In the genomic region with DNA sequence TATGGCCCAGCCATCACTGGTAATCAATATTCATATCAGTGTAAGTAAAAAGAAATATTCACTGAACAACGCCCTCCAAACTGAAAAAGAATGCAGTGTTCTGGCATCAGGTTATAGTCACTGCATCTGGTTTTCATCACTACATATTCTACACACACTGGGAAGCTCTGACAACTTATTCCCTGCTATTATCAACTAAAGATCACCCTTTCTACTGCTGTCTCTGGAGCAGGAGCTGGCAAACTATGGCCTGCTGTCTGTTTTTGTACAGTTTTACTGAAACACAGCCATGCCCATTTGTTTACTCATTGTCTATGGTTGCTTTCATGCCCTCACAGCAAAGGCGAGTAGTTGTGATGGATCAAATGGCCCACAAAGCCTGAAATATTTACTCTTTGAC, we compare ENCODE assay signal across 14 cellular contexts. TPM values are rescaled to one million over a fixed set of nuclear protein-coding genes. Genes with fewer than 3 reads are reported as not detected.
DNase-seq lines count a peak whose midpoint lies in the region; ATAC-seq, FAIRE-seq and TF ChIP-seq lines count a peak whose summit lies in the region.
"Had no signal": no experiment of that assay in that cellular context is flagged by ENCODE, and none has a peak within 500 bp of the region (broad histone marks: within the 10 kb centered on the region; RNA-seq: fewer than 3 reads in every experiment).

No MANE protein-coding gene starts in this region.

- H3K9me2 ChIP-seq in HCT116 (ENCODE audit: insufficient read depth), result no peaks in the 10 kb centered on the region

- no peak for FAIRE-seq in K562 (lab: Jason Lieb, UNC)

- no peaks in the 10 kb centered on the region for H3K79me2 ChIP-seq in HCT116 (ENCODE audit: insufficient read depth, low read length)
- H3K79me2 ChIP-seq in K562 (ENCODE audit: control insufficient read depth, insufficient read depth, low read length), result no peaks in the 10 kb centered on the region

- H3K27ac ChIP-seq in HCT116 (ENCODE audit: low read depth, low read length) (no peak overlapping the region), K562 (ENCODE audit: extremely low read depth, low read depth, low read length) (no peak overlapping the region)
- H3K27ac ChIP-seq: BLaER1 treated with 17β-estradiol and CSF1 and Interleukin-3, amounts not matched to agents 10 nM and 100 nM had no signal

- TF ChIP-seq CTCF in Caco-2 (IDR thresholded peaks at IDR 0.05; ENCODE audit: insufficient read depth in 1 of 2, low read depth in 1 of 2, low read length in 1 of 2, severe bottlenecking in 1 of 2, unreplicated experiment in 1 of 2), result no peak
- TF ChIP-seq CTCF in HCT116 (IDR thresholded peaks at IDR 0.05 in 2 of 3, conservative IDR thresholded peaks at IDR 0.05 in 1 of 3; ENCODE audit: borderline replicate concordance in 1 of 3, insufficient read depth in 1 of 3, low read depth in 2 of 3, low read length in 2 of 3), result no peak
- TF ChIP-seq CTCF in K562 (IDR thresholded peaks at IDR 0.05 in 2 of 3, conservative IDR thresholded peaks at IDR 0.05 in 1 of 3; ENCODE audit: insufficient read depth in 2 of 3, low read depth in 1 of 3, low read length in 3 of 3), result no peak
- no peak for TF ChIP-seq CTCF in chondrocyte (IDR thresholded peaks at IDR 0.05)

- POLR2A ChIA-PET in Caco-2 (lab: Charles Lee), result no interaction called here
- POLR2A ChIA-PET in HCT116 (lab: Charles Lee), result no interaction called here
- POLR2A ChIA-PET in K562 (lab: Yijun Ruan, JAX), result interaction anchor here (0.7 to 1.3 kb wide), 4 partner anchors 9 to 370 kb away, joined by 3 to 4 read pairs (median 3); partner anchors contain the start of gene ELL3

- H3K4me1 Mint-ChIP-seq in Caco-2 (ENCODE audit: low read depth, unreplicated experiment) (no peaks in the 10 kb centered on the region), chondrocyte (ENCODE audit: low read depth) (peaks cover 7% of the 10 kb centered on the region)

- H3K27me3 Mint-ChIP-seq in Caco-2 (ENCODE audit: insufficient read depth, unreplicated experiment) (no peaks in the 10 kb centered on the region), chondrocyte (ENCODE audit: low read depth) (no peaks in the 10 kb centered on the region)

- peaks cover 74% of the 10 kb centered on the region for H3K36me3 Mint-ChIP-seq in Caco-2 (ENCODE audit: insufficient read depth, unreplicated experiment)
- H3K36me3 Mint-ChIP-seq in chondrocyte (ENCODE audit: low read depth), result peaks cover 61% of the 10 kb centered on the region

- no peaks in the 10 kb centered on the region for H3K9me1 ChIP-seq in K562 (ENCODE audit: control insufficient read depth, insufficient read depth, low read length)

- DNase-seq in Caco-2, result no peak
- no peak for DNase-seq in HCT116 (ENCODE audit: low read depth, low spot score)
- DNase-seq in K562 (ENCODE audit: extremely low read depth in 1 of 4, low spot score in 3 of 4), result no peak
- DNase-seq in left lobe of liver (ENCODE audit: low spot score), result no peak
- DNase-seq in chondrocyte (ENCODE audit: low spot score), result no peak
- no peak for DNase-seq in AML-193 (lab: John Stamatoyannopoulos, UW)
- no peak for DNase-seq in NCI-H1694 treated with DMSO at 0.1 percent for 48 hours (lab: John Stamatoyannopoulos, UW)
- DNase-seq: Karpas-422, NCI-H1105 treated with DMSO at 0.1 percent for 48 hours, NCI-H187 treated with DMSO at 0.1 percent for 48 hours, NCI-H2171, SIG-M5, SW 1271 had no signal

- TF ChIP-seq EP300 in K562 (IDR thresholded peaks at IDR 0.05; ENCODE audit: low read length), result no peak

- H3K9ac ChIP-seq in HCT116 (ENCODE audit: low read length) (no peak overlapping the region), K562 (ENCODE audit: insufficient read depth in 1 of 2, low read depth in 2 of 2, low read length in 2 of 2) (no peak overlapping the region)
- H3K9ac ChIP-seq: BLaER1 treated with 17β-estradiol and CSF1 and Interleukin-3, amounts not matched to agents 10 nM and 100 nM had no signal

- RAD21 ChIA-PET in HCT116 (lab: Charles Lee; ENCODE audit: low non-redundant PET in 1 of 2, low total read pairs in 2 of 2, uncharacterized antibody in 2 of 2, unreplicated experiment in 2 of 2), result no interaction called here

- intact Hi-C loops in Caco-2 (cut with micrococcal nuclease; ENCODE audit: unreplicated experiment), result no loop called here
- intact Hi-C loops in HCT116 (cut with micrococcal nuclease), result no loop called here
- intact Hi-C loops in K562 (cut with micrococcal nuclease), result no loop called here

- in situ Hi-C loops in K562 (cut with MboI), result no loop called here

- H3K36me3 ChIP-seq in Caco-2 (ENCODE audit: control insufficient read depth, insufficient read depth, low read length), result peaks cover 3% of the 10 kb centered on the region
- H3K36me3 ChIP-seq in HCT116 (ENCODE audit: control insufficient read depth in 1 of 2, insufficient read depth in 2 of 2, low read length in 2 of 2), result peaks cover 71 to 78% of the 10 kb centered on the region in 2 experiments
- H3K36me3 ChIP-seq in K562 (ENCODE audit: control insufficient read depth, insufficient read depth, low read length), result peaks cover 92% of the 10 kb centered on the region

- TF ChIP-seq POLR2A in HCT116 (IDR thresholded peaks at IDR 0.05; ENCODE audit: borderline replicate concordance, extremely low read depth, insufficient read depth, insufficient read length) (no peak), K562 (conservative IDR thresholded peaks at IDR 0.05) (no peak)

- H3K27me3 ChIP-seq in Caco-2 (replicated peaks; ENCODE audit: control insufficient read depth, insufficient read depth, low read length) (no peaks in the 10 kb centered on the region), HCT116 (ENCODE audit: insufficient read depth, low read length) (no peaks in the 10 kb centered on the region), K562 (ENCODE audit: control insufficient read depth in 2 of 2, insufficient read depth in 2 of 2, low read length in 2 of 2) (no peaks in the 10 kb centered on the region)
- H3K27me3 ChIP-seq: BLaER1 treated with 17β-estradiol and CSF1 and Interleukin-3, amounts not matched to agents 10 nM and 100 nM had no signal

- 83% methylated on average over 2 of the region's 2 CpGs for WGBS in K562 (ENCODE audit: insufficient coverage, low coverage, missing lambda C conversion rate)

- H3K9me3 Mint-ChIP-seq in Caco-2 (ENCODE audit: unreplicated experiment) (no peaks in the 10 kb centered on the region), chondrocyte (ENCODE audit: low read depth) (no peaks in the 10 kb centered on the region)

- no peaks in the 10 kb centered on the region for H3K4me1 ChIP-seq in Caco-2
- no peaks in the 10 kb centered on the region for H3K4me1 ChIP-seq in HCT116 (ENCODE audit: control insufficient read depth in 1 of 2, insufficient read depth in 2 of 2, low read length in 2 of 2)
- peaks cover 0 to 22% of the 10 kb centered on the region in 2 experiments; a peak in 2 of 5 replicates for H3K4me1 ChIP-seq in K562 (replicated peaks in 1 of 2; ENCODE audit: control insufficient read depth in 2 of 2, insufficient read depth in 2 of 2, low read length in 2 of 2)
- H3K4me1 ChIP-seq: BLaER1 treated with 17β-estradiol and CSF1 and Interleukin-3, amounts not matched to agents 10 nM and 100 nM had no signal

- ATAC-seq in HCT116, result no peak
- no peak for ATAC-seq in K562
- peak; percentile 32 for ATAC-seq in left lobe of liver

- CTCF ChIA-PET in Caco-2 (lab: Charles Lee) (no interaction called here), HCT116 (lab: Charles Lee) (no interaction called here), K562 (lab: Yijun Ruan, JAX; ENCODE audit: low intra/inter-chr PET ratio) (no interaction called here)

- H2AFZ ChIP-seq in HCT116 (ENCODE audit: low read depth, low read length, poor library complexity, severe bottlenecking), result no peak overlapping the region
- no peak overlapping the region for H2AFZ ChIP-seq in K562 (ENCODE audit: low read depth, low read length)

- H3K4me3 ChIP-seq in Caco-2 (ENCODE audit: low read depth, low read length) (no peak overlapping the region), HCT116 (replicated peaks in 1 of 2; ENCODE audit: low read depth in 1 of 2, low read length in 2 of 2) (no peak overlapping the region), K562 (no peak overlapping the region)
- H3K4me3 ChIP-seq: BLaER1 treated with 17β-estradiol and CSF1 and Interleukin-3, amounts not matched to agents 10 nM and 100 nM had no signal

- H3K4me2 ChIP-seq in HCT116 (ENCODE audit: low read length), result no peak overlapping the region
- no peak overlapping the region for H3K4me2 ChIP-seq in K562 (ENCODE audit: insufficient read depth, low read length)
- H3K4me2 ChIP-seq: BLaER1 treated with 17β-estradiol and CSF1 and Interleukin-3, amounts not matched to agents 10 nM and 100 nM had no signal

- no peaks in the 10 kb centered on the region for H3K9me3 ChIP-seq in Caco-2
- no peaks in the 10 kb centered on the region for H3K9me3 ChIP-seq in HCT116 (ENCODE audit: control insufficient read depth in 1 of 2, insufficient read depth in 1 of 2, low read depth in 1 of 2, low read length in 2 of 2)
- no peaks in the 10 kb centered on the region for H3K9me3 ChIP-seq in K562 (replicated peaks; ENCODE audit: control insufficient read depth, insufficient read depth, low read depth, low read length)
- H3K9me3 ChIP-seq: BLaER1 treated with 17β-estradiol and CSF1 and Interleukin-3, amounts not matched to agents 10 nM and 100 nM had no signal

- H4K20me1 ChIP-seq in HCT116 (ENCODE audit: insufficient read depth), result no peaks in the 10 kb centered on the region
- H4K20me1 ChIP-seq in K562 (replicated peaks; ENCODE audit: control insufficient read depth, insufficient read depth, low read length), result no peaks in the 10 kb centered on the region

- H3K4me3 Mint-ChIP-seq in Caco-2 (ENCODE audit: unreplicated experiment), result no peak overlapping the region
- H3K4me3 Mint-ChIP-seq in chondrocyte (ENCODE audit: unreplicated experiment), result no peak overlapping the region

- TF ChIP-seq RAD21 in HCT116 (IDR thresholded peaks at IDR 0.05; ENCODE audit: low read depth) (no peak), K562 (CRISPR knock-in tag; conservative IDR thresholded peaks at IDR 0.05 in 1 of 2, IDR thresholded peaks at IDR 0.05 in 1 of 2) (no peak)

- H3K27ac Mint-ChIP-seq in Caco-2 (ENCODE audit: unreplicated experiment), result no peak overlapping the region
- H3K27ac Mint-ChIP-seq in chondrocyte (ENCODE audit: unreplicated experiment), result no peak overlapping the region

- BruUV-seq in Caco-2 (replicated peaks; lab: Mats Ljungman, UMichigan) (TSS peak; percentile 17), HCT116 (replicated peaks; lab: Mats Ljungman, UMichigan) (TSS peak; percentile 14), K562 (replicated peaks; lab: Mats Ljungman, UMichigan) (TSS peak; percentile 18)

RNA-seq across cellular contexts. Expression of gene TUBGCP4, which starts 35.3 kb away (rescaled TPM):
- total RNA-seq in Caco-2 (2022) (28.4 and 29.2 TPM in 2 replicates), HCT116 (2021; ENCODE audit: unreplicated experiment) (38.6 TPM), K562 (2014; rRNA removed) (29.6 and 33.3 TPM in 2 replicates), K562 (2014; rRNA removed; fragmentation: Illumina TruSeq; extraction: Trizol) (27.9 and 29.4 TPM in 2 replicates), K562 (2015; rRNA removed; fragmentation: Illumina TruSeq; extraction: Trizol) (26.5 and 29.5 TPM in 2 replicates), K562 (2021) (50.2 and 52.1 TPM in 2 replicates), left lobe of liver (12.2 TPM), chondrocyte (11.1 to 16.1 TPM (median 11.7 TPM) in 3 replicates)
- polyA plus RNA-seq in HCT116 (2012), result 12.2 and 15.0 TPM in 2 replicates
- 77.2 and 87.0 TPM in 2 replicates for total RNA-seq in K562 (2011; cell fraction: chromatin; rRNA removed; ENCODE audit: low replicate concordance)
- 47.2 and 55.4 TPM in 2 replicates for total RNA-seq in K562 (2011; cell fraction: nucleolus; rRNA removed)
- 49.6 and 65.5 TPM in 2 replicates for total RNA-seq in K562 (2011; cell fraction: nucleoplasm; rRNA removed)
- polyA plus RNA-seq in K562 (2011; rRNA removed) (30.6 and 40.2 TPM in 2 replicates), K562 (2014; fragmentation: Illumina TruSeq; extraction: Trizol) (34.7 and 40.1 TPM in 2 replicates), K562 (2014; fragmentation: Nextera tagmentation; extraction: Ambion mirVana) (10 to 100 TPM; 10.7 to 13.1 TPM), K562 (2014; rRNA removed) (31.1 and 31.3 TPM in 2 replicates)
- 21.7 and 24.4 TPM in 2 replicates for polyA plus RNA-seq in K562 (2011; cell fraction: cytosol; rRNA removed)
- 30.1 and 37.8 TPM in 2 replicates for polyA plus RNA-seq in K562 (2011; cell fraction: nucleus; rRNA removed)
- polyA plus RNA-seq in K562 (2012), result 21.1 and 23.9 TPM in 2 replicates
- 43.5 and 50.6 TPM in 2 replicates for polyA minus RNA-seq in K562 (2011; rRNA and poly(A)+ RNA removed)
- 40.1 and 45.2 TPM in 2 replicates for polyA minus RNA-seq in K562 (2011; cell fraction: cytosol; rRNA and poly(A)+ RNA removed)
- polyA minus RNA-seq in K562 (2011; cell fraction: nucleus; rRNA and poly(A)+ RNA removed), result 44.8 and 56.8 TPM in 2 replicates

RNA-seq across cellular contexts. Expression of gene ZSCAN29, which starts 35.3 kb away (rescaled TPM):
- total RNA-seq in Caco-2 (2022) (39.4 and 43.0 TPM in 2 replicates), HCT116 (2021; ENCODE audit: unreplicated experiment) (27.3 TPM), K562 (2014; rRNA removed) (28.6 and 30.0 TPM in 2 replicates), K562 (2014; rRNA removed; fragmentation: Illumina TruSeq; extraction: Trizol) (20.8 and 21.6 TPM in 2 replicates), K562 (2015; rRNA removed; fragmentation: Illumina TruSeq; extraction: Trizol) (26.0 and 28.1 TPM in 2 replicates), K562 (2021) (24.4 and 28.0 TPM in 2 replicates), left lobe of liver (15.7 TPM), chondrocyte (18.9 to 22.3 TPM (median 19.7 TPM) in 3 replicates)
- polyA plus RNA-seq in HCT116 (2012), result 10.0 and 13.2 TPM in 2 replicates
- total RNA-seq in K562 (2011; cell fraction: chromatin; rRNA removed; ENCODE audit: low replicate concordance), result 25.5 and 29.4 TPM in 2 replicates
- 16.5 and 18.6 TPM in 2 replicates for total RNA-seq in K562 (2011; cell fraction: nucleolus; rRNA removed)
- total RNA-seq in K562 (2011; cell fraction: nucleoplasm; rRNA removed), result 21.4 and 23.8 TPM in 2 replicates
- polyA plus RNA-seq in K562 (2011; rRNA removed) (10.9 and 13.2 TPM in 2 replicates), K562 (2014; fragmentation: Illumina TruSeq; extraction: Trizol) (16.8 and 19.0 TPM in 2 replicates), K562 (2014; fragmentation: Nextera tagmentation; extraction: Ambion mirVana) (1 to 10 TPM; 2.5 to 2.7 TPM), K562 (2014; rRNA removed) (19.3 and 19.7 TPM in 2 replicates)
- polyA plus RNA-seq in K562 (2011; cell fraction: cytosol; rRNA removed), result 8.4 and 8.8 TPM in 2 replicates
- 14.9 and 21.4 TPM in 2 replicates for polyA plus RNA-seq in K562 (2011; cell fraction: nucleus; rRNA removed)
- 13.8 and 14.5 TPM in 2 replicates for polyA plus RNA-seq in K562 (2012)
- 15.0 and 16.3 TPM in 2 replicates for polyA minus RNA-seq in K562 (2011; rRNA and poly(A)+ RNA removed)
- polyA minus RNA-seq in K562 (2011; cell fraction: cytosol; rRNA and poly(A)+ RNA removed), result 9.3 and 16.0 TPM in 2 replicates
- polyA minus RNA-seq in K562 (2011; cell fraction: nucleus; rRNA and poly(A)+ RNA removed), result 12.7 and 16.0 TPM in 2 replicates
